14 cellular contexts compared by ENCODE assay signal in genomic region chr18:13525381-13526029, GRCh38.
DNase-seq lines count a peak whose midpoint lies in the region; ATAC-seq, FAIRE-seq and TF ChIP-seq lines count a peak whose summit lies in the region.
"Had no signal": no experiment of that assay in that cellular context is flagged by ENCODE, and none has a peak within 500 bp of the region (broad histone marks: within the 10 kb centered on the region; RNA-seq: fewer than 3 reads in every experiment).

No MANE protein-coding gene starts in this region.

- H2AFZ ChIP-seq in HepG2 (ENCODE audit: low read length) (no peak overlapping the region), OCI-LY3 (ENCODE audit: low read depth, low read length) (no peak overlapping the region), hepatocyte (no peak overlapping the region), GM23248 (no peak overlapping the region)

- no peak for TF ChIP-seq POLR2A in HepG2 (IDR thresholded peaks at IDR 0.05; ENCODE audit: insufficient read depth in 1 of 2, low read depth in 2 of 2, low read length in 2 of 2)
- no peak for TF ChIP-seq POLR2A in right lobe of liver (IDR thresholded peaks at IDR 0.05)

- H3K4me2 ChIP-seq in HepG2 (ENCODE audit: low read depth, low read length) (no peak overlapping the region), OCI-LY3 (ENCODE audit: low read length) (no peak overlapping the region), hepatocyte (no peak overlapping the region), GM23248 (ENCODE audit: unreplicated experiment) (no peak overlapping the region)

- intact Hi-C loops in HepG2 (cut with micrococcal nuclease; ENCODE audit: unreplicated experiment): no loop called here
- intact Hi-C loops in right lobe of liver (cut with DNase I): no loop called here

- H3K9me2 ChIP-seq in hepatocyte (replicated peaks; ENCODE audit: insufficient read depth) (no peaks in the 10 kb centered on the region), GM23248 (ENCODE audit: insufficient read depth) (no peaks in the 10 kb centered on the region)

- ATAC-seq in HepG2 (no peak), right lobe of liver (no peak), GM18873 (IDR thresholded peaks at IDR 0.05; ENCODE audit: low FRiP score, unreplicated experiment) (no peak)

- H3K9me3 ChIP-seq in HepG2 (ENCODE audit: low read length): no peaks in the 10 kb centered on the region
- no peaks in the 10 kb centered on the region for H3K9me3 ChIP-seq in right lobe of liver
- no peaks in the 10 kb centered on the region for H3K9me3 ChIP-seq in OCI-LY3 (ENCODE audit: insufficient read depth, low read length)
- H3K9me3 ChIP-seq in hepatocyte (ENCODE audit: low read depth): no peaks in the 10 kb centered on the region
- no peaks in the 10 kb centered on the region for H3K9me3 ChIP-seq in GM23248 (ENCODE audit: low read depth)

- H3K4me3 ChIP-seq in HepG2 (replicated peaks in 1 of 3; ENCODE audit: insufficient read depth in 1 of 3, low read depth in 2 of 3, low read length in 3 of 3) (no peak overlapping the region), right lobe of liver (no peak overlapping the region), OCI-LY3 (ENCODE audit: low read length) (no peak overlapping the region), hepatocyte (no peak overlapping the region), GM23248 (no peak overlapping the region)

- no peak for TF ChIP-seq RAD21 in HepG2 (CRISPR knock-in tag; IDR thresholded peaks at IDR 0.05)

- WGBS in HepG2 (ENCODE audit: low lambda C conversion rate): 96% methylated on average over 12 of the region's 14 CpGs
- 60% methylated on average over 1 of the region's 14 CpGs for WGBS in right lobe of liver (ENCODE audit: insufficient coverage, low coverage, low lambda C conversion rate, missing lambda C conversion rate)
- 88% methylated on average over 14 of the region's 14 CpGs for WGBS in hepatocyte (ENCODE audit: low lambda C conversion rate, missing lambda C conversion rate)
- 62 to 63% methylated on average over 14 of the region's 14 CpGs for WGBS in GM23248 (ENCODE audit: low coverage in 1 of 2, low lambda C conversion rate in 2 of 2, missing lambda C conversion rate in 2 of 2), 2 experiments

- DNase-seq in HepG2 (ENCODE audit: low spot score): no peak
- no peak for DNase-seq in right lobe of liver
- no peak for DNase-seq in hepatocyte (ENCODE audit: low spot score)
- no peak for DNase-seq in GM23248
- DNase-seq in C1 segment of cervical spinal cord (lab: John Stamatoyannopoulos, UW): no peak
- no peak for DNase-seq in SW 1271 (lab: John Stamatoyannopoulos, UW)
- DNase-seq: CD4-positive, alpha-beta T cell; MV-4-11; NCI-H1436 treated with DMSO at 0.1 percent for 48 hours; NCI-H2081; NCI-H345 had no signal

- H3K27ac ChIP-seq in HepG2 (ENCODE audit: extremely low read length, insufficient read depth, low read length) (no peak overlapping the region), right lobe of liver (no peak overlapping the region), OCI-LY3 (ENCODE audit: low read length) (no peak overlapping the region), hepatocyte (no peak overlapping the region), GM23248 (no peak overlapping the region)

- no TSS peak for BruUV-seq in HepG2 (replicated peaks; lab: Mats Ljungman, UMichigan)

- CTCF ChIA-PET in HepG2 (lab: Yijun Ruan, JAX; ENCODE audit: low intra/inter-chr PET ratio, low total read pairs): no interaction called here

- POLR2A ChIA-PET in HepG2 (lab: Yijun Ruan, JAX): no interaction called here

- FAIRE-seq in HepG2 (lab: Jason Lieb, UNC): no peak
- FAIRE-seq: H54 had no signal

- TF ChIP-seq EP300 in HepG2 (IDR thresholded peaks at IDR 0.05; ENCODE audit: low read depth in 2 of 2, low read length in 2 of 2): no peak
- TF ChIP-seq EP300 in HepG2 (CRISPR knock-in tag; IDR thresholded peaks at IDR 0.05; ENCODE audit: borderline replicate concordance): no peak

- H3K36me3 ChIP-seq in HepG2 (replicated peaks in 1 of 2; ENCODE audit: control insufficient read depth in 1 of 2, insufficient read depth in 2 of 2, low read length in 2 of 2) (no peaks in the 10 kb centered on the region; a peak in 1 of 5 replicates), right lobe of liver (no peaks in the 10 kb centered on the region), OCI-LY3 (replicated peaks; ENCODE audit: low read depth, low read length) (no peaks in the 10 kb centered on the region), hepatocyte (replicated peaks; ENCODE audit: insufficient read depth, low read depth) (no peaks in the 10 kb centered on the region), GM23248 (ENCODE audit: low read depth) (no peaks in the 10 kb centered on the region)

- no peaks in the 10 kb centered on the region for H3K79me2 ChIP-seq in HepG2 (ENCODE audit: insufficient read depth, low read length)
- no peaks in the 10 kb centered on the region for H3K79me2 ChIP-seq in OCI-LY3 (ENCODE audit: low read length)
- H3K79me2 ChIP-seq in hepatocyte: no peaks in the 10 kb centered on the region
- H3K79me2 ChIP-seq in GM23248 (ENCODE audit: insufficient read depth): no peaks in the 10 kb centered on the region

- no peaks in the 10 kb centered on the region for H3K27me3 ChIP-seq in HepG2 (ENCODE audit: control insufficient read depth in 1 of 2, insufficient read depth in 2 of 2, low read length in 2 of 2)
- no peaks in the 10 kb centered on the region for H3K27me3 ChIP-seq in right lobe of liver
- H3K27me3 ChIP-seq in OCI-LY3 (ENCODE audit: low read depth, low read length): peaks cover 40% of the 10 kb centered on the region
- no peaks in the 10 kb centered on the region for H3K27me3 ChIP-seq in hepatocyte
- peaks cover 18% of the 10 kb centered on the region for H3K27me3 ChIP-seq in GM23248 (replicated peaks; ENCODE audit: insufficient read depth)

- in situ Hi-C loops in HepG2 (cut with HindIII; ENCODE audit: extremely low pct_ligation_motif_present, low pct_unique_long_range_greater_than_20kb) (no loop called here), GM23248 (cut with MboI) (loop anchor here (10.0 kb wide), 1 partner anchor 311 kb away; the partner anchor contains the start of gene LDLRAD4)

- H3K4me1 ChIP-seq in HepG2 (ENCODE audit: insufficient read depth, low read length) (no peaks in the 10 kb centered on the region), right lobe of liver (no peaks in the 10 kb centered on the region), OCI-LY3 (ENCODE audit: low read length) (no peaks in the 10 kb centered on the region), hepatocyte (ENCODE audit: insufficient read depth) (no peaks in the 10 kb centered on the region), GM23248 (ENCODE audit: insufficient read depth) (no peaks in the 10 kb centered on the region)

- H3K9ac ChIP-seq in HepG2 (ENCODE audit: insufficient read depth, low read depth, low read length): no peak overlapping the region
- no peak overlapping the region for H3K9ac ChIP-seq in OCI-LY3 (ENCODE audit: low read length)
- H3K9ac ChIP-seq in GM23248: no peak overlapping the region

- H4K20me1 ChIP-seq in HepG2 (ENCODE audit: insufficient read depth, low read length) (no peaks in the 10 kb centered on the region), OCI-LY3 (ENCODE audit: insufficient read depth, low read length) (no peaks in the 10 kb centered on the region), hepatocyte (ENCODE audit: insufficient read depth, poor library complexity, severe bottlenecking) (no peaks in the 10 kb centered on the region), GM23248 (ENCODE audit: insufficient read depth) (no peaks in the 10 kb centered on the region)

- TF ChIP-seq CTCF in HepG2 (CRISPR knock-in tag; IDR thresholded peaks at IDR 0.05) (no peak), right lobe of liver (IDR thresholded peaks at IDR 0.05) (no peak), OCI-LY3 (IDR thresholded peaks at IDR 0.05; ENCODE audit: low read depth, low read length) (0 out of 2 replicates have a peak, but pooled peaks have one; percentile 8), hepatocyte (IDR thresholded peaks at IDR 0.05; ENCODE audit: poor library complexity) (peak; percentile 5)

- H3F3A ChIP-seq in GM23248 (ENCODE audit: insufficient read depth): no peaks in the 10 kb centered on the region

Comparison
In these comparisons a context has a peak if more than half of its experiments do, and no peak if none do; other contexts are left out.
1. CTCF ChIP-seq: peak in OCI-LY3 (single experiment) and hepatocyte (single experiment); none in HepG2 (single experiment) and right lobe of liver (0 of 4).